8 cellular contexts compared by ENCODE assay signal in the genomic region with DNA sequence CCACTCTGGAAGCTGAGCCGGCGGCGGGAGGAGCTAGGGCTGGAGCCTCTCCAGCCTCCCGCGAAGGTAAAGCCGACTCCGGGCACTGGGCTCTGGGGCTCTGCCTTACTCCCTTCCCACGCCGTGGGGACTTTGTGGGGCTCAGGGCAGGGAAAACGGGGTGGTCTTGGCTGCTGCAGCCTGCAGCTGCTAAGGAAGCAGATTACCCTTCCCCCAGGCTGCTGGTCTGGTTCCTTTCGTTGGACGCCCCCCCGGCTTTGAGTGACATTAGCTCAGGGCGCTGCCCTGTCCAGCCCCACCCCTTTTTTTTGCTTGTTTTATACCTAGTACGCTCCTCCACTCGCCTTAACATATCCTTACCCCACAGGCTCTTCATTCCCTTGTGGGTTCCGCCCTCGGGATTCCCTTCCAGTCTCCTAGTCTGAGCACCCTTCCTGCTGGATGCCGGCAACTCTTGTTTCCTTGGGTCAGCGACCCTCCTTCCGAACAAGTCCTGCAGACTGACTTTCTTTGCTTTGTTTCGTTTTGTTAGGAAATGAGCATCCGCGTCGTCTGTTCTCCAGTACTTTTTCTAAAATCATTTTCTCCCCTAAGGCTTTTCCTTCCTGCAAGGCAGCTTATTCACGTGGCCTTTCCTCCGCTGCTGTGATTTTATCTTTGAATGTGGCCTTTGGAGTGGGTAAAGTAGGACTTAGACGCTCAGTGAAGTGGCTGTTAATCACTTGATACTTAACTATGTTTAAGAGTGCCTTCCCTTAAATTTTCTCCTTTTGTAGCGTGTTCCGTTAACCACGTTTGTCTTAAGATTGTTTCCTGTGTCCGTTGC. TPM values are rescaled to one million over a fixed set of nuclear protein-coding genes. Genes with fewer than 3 reads are reported as not detected.
DNase-seq lines count a peak whose midpoint lies in the region; ATAC-seq and TF ChIP-seq lines count a peak whose summit lies in the region.

No MANE protein-coding gene starts in this region.

- H3K4me3 Mint-ChIP-seq in T-cell, result peak overlapping the region; percentile 97 to 100 (median 98)

- H3K9me3 Mint-ChIP-seq in T-cell, result no peaks in the 10 kb centered on the region

- H3K4me3 ChIP-seq in choroid plexus epithelial cell (ENCODE audit: low read depth, low read length), result peak overlapping the region; percentile 96

- H3K4me1 Mint-ChIP-seq in T-cell, result peaks cover 35 to 41% (median 35%) of the 10 kb centered on the region in 3 donors

- H3K36me3 Mint-ChIP-seq in T-cell, result peaks cover 12% of the 10 kb centered on the region

- peak overlapping the region; percentile 92 to 98 for H3K27ac Mint-ChIP-seq in T-cell

- TF ChIP-seq CTCF in choroid plexus epithelial cell (conservative IDR thresholded peaks at IDR 0.05; ENCODE audit: low read depth, low read length), result no peak

- DNase-seq in activated gamma-delta T cell treated with Interleukin-2 at 50 U/mL for 16 hours (peak; percentile 24), activated gamma-delta T cell (lab: John Stamatoyannopoulos, UW) (no peak), MV-4-11 (lab: John Stamatoyannopoulos, UW) (peak; percentile 70), T-cell (peak in 18 of 34 experiments; percentile 4 to 34 (median 22)), choroid plexus epithelial cell (ENCODE audit: low read depth) (peak; percentile 82), left lobe of liver (ENCODE audit: low spot score) (no peak)
- DNase-seq in stimulated activated CD4-positive, alpha-beta T cell treated with anti-CD3 and anti-CD28 coated beads, Interleukin-4, amount 100 ng/mL, for 4 hours, result peak; percentile 32

- H3K27me3 Mint-ChIP-seq in T-cell, result no peaks in the 10 kb centered on the region

- ATAC-seq in HG02642 (IDR thresholded peaks at IDR 0.05; ENCODE audit: poor library complexity, unreplicated experiment) (peak; percentile 50), T-cell (replicated peaks in 1 of 4) (peak; percentile 17 to 28 (median 27)), left lobe of liver (peak; percentile 64)

- POLR2A ChIA-PET in T-cell (lab: Charles Lee), result interaction anchor here in 1 of 2 donors (0.5 to 0.6 kb wide), 3 partner anchors 9 to 1111 kb away, joined by 3 to 4 read pairs (median 3); no protein-coding TSS in a partner anchor

- CTCF ChIA-PET in T-cell (lab: Charles Lee), result interaction anchor here in 1 of 2 donors (0.8 kb wide), 1 partner anchor 15 kb away, joined by 3 read pairs; no protein-coding TSS in a partner anchor

RNA-seq across cellular contexts. Expression of a gene that starts 0.6 kb away (rescaled TPM):
- 10 to 100 TPM; 28.7 to 33.7 (median 31.3) TPM for total RNA-seq in T-cell
- 11.8 TPM for total RNA-seq in left lobe of liver

Comparison
In these comparisons a context has a peak if more than half of its experiments do, and no peak if none do; other contexts are left out.
1. DNase-seq: peak in activated gamma-delta T cell treated with Interleukin-2 at 50 U/mL for 16 hours (single experiment), MV-4-11 (single experiment), T-cell (18 of 34), choroid plexus epithelial cell (single experiment) and stimulated activated CD4-positive, alpha-beta T cell treated with anti-CD3 and anti-CD28 coated beads, Interleukin-4, amount 100 ng/mL, for 4 hours (2 of 2); none in activated gamma-delta T cell (single experiment) and left lobe of liver (single experiment).
2. Peak in every context shown above with its lines, with median percentiles within 50 percentile points of each other: ATAC-seq.